37 cellular contexts compared by ENCODE assay signal in genomic region chr21:19935459-19935858, GRCh38.
"Had no signal": no experiment of that assay in that cellular context is flagged by ENCODE, and none has a peak within 500 bp of the region (broad histone marks: within the 10 kb centered on the region; RNA-seq: fewer than 3 reads in every experiment).

No MANE protein-coding gene starts in this region.

- H3K27me3 Mint-ChIP-seq: activated B cell treated with CpG ODN at 0.5 μM for 24 hours; activated CD4-positive, alpha-beta memory T cell treated with anti-CD3 and anti-CD28 coated beads for 36 hours; activated CD4-positive, alpha-beta T cell treated with anti-CD3 and anti-CD28 coated beads, Interleukin-2, amount 10 ng/mL, durations not matched to agents 24 days and 14 days; activated CD8-positive, alpha-beta T cell treated with anti-CD3 and anti-CD28 coated beads for 36 hours; activated naive CD8-positive, alpha-beta T cell treated with anti-CD3 and anti-CD28 coated beads for 36 hours; activated T-helper 17 cell treated with anti-CD3 and anti-CD28 coated beads, Interleukin-2, amount 50 U/mL, for 72 hours had no signal

- H3K27ac ChIP-seq: adrenal gland, body of pancreas, brain microvascular endothelial cell, breast epithelium, VCaP had no signal

- H3K4me1 ChIP-seq: adrenal gland, body of pancreas, breast epithelium had no signal

- H3K4me3 Mint-ChIP-seq: activated B cell treated with CpG ODN at 0.5 μM for 24 hours; activated CD4-positive, alpha-beta memory T cell treated with anti-CD3 and anti-CD28 coated beads for 36 hours; activated CD4-positive, alpha-beta T cell treated with anti-CD3 and anti-CD28 coated beads, Interleukin-2, amount 10 ng/mL, durations not matched to agents 24 days and 14 days; activated CD8-positive, alpha-beta T cell treated with anti-CD3 and anti-CD28 coated beads for 36 hours; activated naive CD4-positive, alpha-beta T cell treated with anti-CD3 and anti-CD28 coated beads for 36 hours; activated naive CD8-positive, alpha-beta T cell treated with anti-CD3 and anti-CD28 coated beads for 36 hours; activated T-cell treated with anti-CD3 and anti-CD28 coated beads, Interleukin-2, amount 50 U/mL, for 4 hours; activated T-cell treated with anti-CD3 and anti-CD28 coated beads, Interleukin-2, amount 50 U/mL, for 72 hours; activated T-helper 1 cell treated with anti-CD3 and anti-CD28 coated beads, Interleukin-12 subunit alpha, Interleukin-12 subunit beta, Interleukin-2, Interleukin-4 antibody, amounts not matched to agents 30 ng/mL and 10 ng/mL and 1 ng/mL, durations not matched to agents 14 hours and 24 hours and 36 hours; activated T-helper 17 cell treated with anti-CD3 and anti-CD28 coated beads, Interleukin-2, amount 50 U/mL, for 72 hours; T-helper 1 cell treated with Interleukin-12 subunit alpha and Interleukin-12 subunit beta and Interleukin-4 antibody, amounts not matched to agents 30 μg/mL and 1 μg/mL, for 36 hours; T-helper 2 cell treated with Interferon-gamma antibody and Interleukin-4, amounts not matched to agents 5 μg/mL and 100 μg/mL, for 36 hours had no signal

- H3K27me3 ChIP-seq: adrenal gland, body of pancreas, brain microvascular endothelial cell, breast epithelium had no signal

- H3K4me3 ChIP-seq: adrenal gland, body of pancreas, breast epithelium had no signal

- DNase-seq: activated B cell treated with CpG ODN at 0.5 μM for 24 hours; activated CD4-positive, alpha-beta memory T cell treated with anti-CD3 and anti-CD28 coated beads for 36 hours; activated CD4-positive, alpha-beta T cell treated with anti-CD3 and anti-CD28 coated beads for 4 hours; activated CD4-positive, alpha-beta T cell treated with anti-CD3 and anti-CD28 coated beads, Interleukin-2, amount 10 ng/mL, durations not matched to agents 24 days and 14 days; activated CD4-positive, alpha-beta T cell treated with anti-CD3 and anti-CD28 coated beads, Interleukin-2, amount 50 U/mL, for 1 hour; activated CD4-positive, alpha-beta T cell treated with anti-CD3 and anti-CD28 coated beads, Interleukin-2, amount 50 U/mL, for 4 hours; activated CD4-positive, CD25-positive, alpha-beta regulatory T cell treated with anti-CD3 and anti-CD28 coated beads, Interleukin-2, amount 50 U/mL, for 72 hours; activated CD8-positive, alpha-beta memory T cell treated with anti-CD3 and anti-CD28 coated beads, Interleukin-2, amount 50 U/mL, for 4 hours; activated CD8-positive, alpha-beta T cell treated with anti-CD3 and anti-CD28 coated beads for 36 hours; activated effector memory CD4-positive, alpha-beta T cell treated with anti-CD3 and anti-CD28 coated beads, Interleukin-2, amount 50 U/mL, for 16 hours; activated gamma-delta T cell treated with Interleukin-2 at 50 U/mL for 16 hours; activated naive CD4-positive, alpha-beta T cell; activated naive CD4-positive, alpha-beta T cell treated with anti-CD3 and anti-CD28 coated beads for 36 hours; activated naive CD4-positive, alpha-beta T cell treated with anti-CD3 and anti-CD28 coated beads, Interleukin-2, amount 50 U/mL, for 16 hours; activated naive CD8-positive, alpha-beta T cell treated with anti-CD3 and anti-CD28 coated beads for 36 hours; activated T-cell treated with anti-CD3 and anti-CD28 coated beads for 4 hours; activated T-cell treated with anti-CD3 and anti-CD28 coated beads, Interleukin-2, amount 50 U/mL, for 1 hour; activated T-cell treated with anti-CD3 and anti-CD28 coated beads, Interleukin-2, amount 50 U/mL, for 4 hours; activated T-cell treated with anti-CD3 and anti-CD28 coated beads, Interleukin-2, amount 50 U/mL, for 72 hours; adrenal gland; amniotic stem cell; aorta; body of pancreas; brain microvascular endothelial cell; central memory CD4-positive, alpha-beta T cell; T-helper 1 cell; T-helper 2 cell; T-helper 9 cell had no signal

- H3K9me3 ChIP-seq: adrenal gland, body of pancreas, breast epithelium had no signal

- ATAC-seq: activated CD8-positive, alpha-beta T cell treated with anti-CD3 and anti-CD28 coated beads for 36 hours; activated naive CD4-positive, alpha-beta T cell treated with anti-CD3 and anti-CD28 coated beads, Interleukin-2, amount 50 U/mL, for 72 hours; activated T-cell treated with anti-CD3 and anti-CD28 coated beads, Interleukin-2, amount 50 U/mL, for 4 hours; activated T-cell treated with anti-CD3 and anti-CD28 coated beads, Interleukin-2, amount 50 U/mL, for 72 hours; activated T-helper 17 cell treated with anti-CD3 and anti-CD28 coated beads, Interleukin-2, amount 50 U/mL, for 72 hours; body of pancreas had no signal

- H3K36me3 ChIP-seq: adrenal gland, brain microvascular endothelial cell, breast epithelium had no signal

- FAIRE-seq: astrocyte, TTC549 had no signal

- H3K27ac Mint-ChIP-seq: activated B cell treated with CpG ODN at 0.5 μM for 24 hours; activated CD4-positive, alpha-beta memory T cell treated with anti-CD3 and anti-CD28 coated beads for 36 hours; activated CD4-positive, alpha-beta T cell treated with anti-CD3 and anti-CD28 coated beads, Interleukin-2, amount 10 ng/mL, durations not matched to agents 24 days and 14 days; activated CD8-positive, alpha-beta T cell treated with anti-CD3 and anti-CD28 coated beads for 36 hours; activated naive CD4-positive, alpha-beta T cell treated with anti-CD3 and anti-CD28 coated beads for 36 hours; activated naive CD4-positive, alpha-beta T cell treated with anti-CD3 and anti-CD28 coated beads, Interleukin-2, amount 50 U/mL, for 72 hours; activated naive CD8-positive, alpha-beta T cell treated with anti-CD3 and anti-CD28 coated beads for 36 hours; activated T-cell treated with anti-CD3 and anti-CD28 coated beads, Interleukin-2, amount 50 U/mL, for 72 hours; activated T-helper 1 cell treated with anti-CD3 and anti-CD28 coated beads, Interleukin-12 subunit alpha, Interleukin-12 subunit beta, Interleukin-2, Interleukin-4 antibody, amounts not matched to agents 30 ng/mL and 10 ng/mL and 1 ng/mL, durations not matched to agents 14 hours and 24 hours and 36 hours; activated T-helper 17 cell treated with anti-CD3 and anti-CD28 coated beads, Interleukin-2, amount 50 U/mL, for 72 hours; T-helper 1 cell treated with Interleukin-12 subunit alpha and Interleukin-12 subunit beta and Interleukin-4 antibody, amounts not matched to agents 30 μg/mL and 1 μg/mL, for 36 hours; T-helper 2 cell treated with Interferon-gamma antibody and Interleukin-4, amounts not matched to agents 5 μg/mL and 100 μg/mL, for 36 hours had no signal

- H3K36me3 Mint-ChIP-seq: activated CD4-positive, alpha-beta memory T cell treated with anti-CD3 and anti-CD28 coated beads for 36 hours; activated naive CD8-positive, alpha-beta T cell treated with anti-CD3 and anti-CD28 coated beads for 36 hours had no signal

- H3K4me1 Mint-ChIP-seq: activated B cell treated with CpG ODN at 0.5 μM for 24 hours; activated CD4-positive, alpha-beta T cell treated with anti-CD3 and anti-CD28 coated beads, Interleukin-2, amount 10 ng/mL, durations not matched to agents 24 days and 14 days; activated naive CD8-positive, alpha-beta T cell treated with anti-CD3 and anti-CD28 coated beads for 36 hours; activated T-helper 17 cell treated with anti-CD3 and anti-CD28 coated beads, Interleukin-2, amount 50 U/mL, for 72 hours had no signal
